In the genomic region with DNA sequence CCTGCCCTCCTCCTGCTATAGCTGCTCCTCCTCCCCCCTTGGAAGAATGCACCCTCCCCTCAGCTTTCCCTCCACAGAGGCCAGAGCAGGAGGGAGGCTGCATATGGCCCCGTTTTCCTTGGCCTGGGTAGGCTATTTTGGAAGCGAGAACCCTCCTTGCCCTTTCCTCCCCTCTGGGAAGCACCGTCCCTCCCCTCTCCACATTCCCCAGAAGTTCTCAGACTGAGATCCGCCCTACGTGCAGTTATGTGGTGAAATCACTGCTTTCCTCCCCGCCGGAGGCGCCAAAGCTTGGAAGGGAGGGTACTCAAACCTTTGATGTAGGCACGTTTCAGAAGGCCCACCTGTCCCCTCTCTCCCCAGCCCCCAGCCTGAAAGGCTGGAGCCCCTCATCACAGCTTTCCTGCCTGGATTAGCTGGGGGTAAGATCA, we compare ENCODE assay signal across 12 cellular contexts. TPM values are rescaled to one million over a fixed set of nuclear protein-coding genes. Genes with fewer than 3 reads are reported as not detected.
DNase-seq lines count a peak whose midpoint lies in the region; ATAC-seq and TF ChIP-seq lines count a peak whose summit lies in the region.
"Had no signal": no experiment of that assay in that cellular context is flagged by ENCODE, and none has a peak within 500 bp of the region (broad histone marks: within the 10 kb centered on the region; RNA-seq: fewer than 3 reads in every experiment).

No MANE protein-coding gene starts in this region.

- TF ChIP-seq CTCF in adrenal gland (IDR thresholded peaks at IDR 0.05) (no peak), right atrium auricular region (IDR thresholded peaks at IDR 0.05) (no peak)

- H3K27me3 ChIP-seq in adrenal gland, result no peaks in the 10 kb centered on the region
- H3K27me3 ChIP-seq in right atrium auricular region, result no peaks in the 10 kb centered on the region
- peaks cover 7% of the 10 kb centered on the region for H3K27me3 ChIP-seq in rectal smooth muscle tissue (ENCODE audit: control insufficient read depth, insufficient read depth, low read length)
- H3K27me3 ChIP-seq: body of pancreas had no signal

- peaks cover 0 to 4% of the 10 kb centered on the region in 2 donors for H3K4me1 ChIP-seq in adrenal gland (replicated peaks in 1 of 2)
- peaks cover 0 to 14% of the 10 kb centered on the region in 2 donors for H3K4me1 ChIP-seq in right atrium auricular region
- H3K4me1 ChIP-seq in rectal smooth muscle tissue (ENCODE audit: control insufficient read depth, insufficient read depth, low read length), result peaks cover 2% of the 10 kb centered on the region
- H3K4me1 ChIP-seq: body of pancreas had no signal

- 55 to 73% (median 58%) methylated on average over 9 of the region's 9 CpGs for WGBS in adrenal gland, 4 donors

- no peaks in the 10 kb centered on the region for H3K36me3 ChIP-seq in adrenal gland (replicated peaks in 1 of 2)
- H3K36me3 ChIP-seq in right atrium auricular region, result no peaks in the 10 kb centered on the region
- no peaks in the 10 kb centered on the region for H3K36me3 ChIP-seq in rectal smooth muscle tissue (ENCODE audit: control insufficient read depth, insufficient read depth, low read length)

- peak overlapping the region in 3 of 5 donors; percentile 19 to 76 (median 64) for H3K27ac ChIP-seq in adrenal gland
- H3K27ac ChIP-seq in right atrium auricular region, result peak overlapping the region; percentile 51 to 59
- peak overlapping the region; percentile 56 for H3K27ac ChIP-seq in rectal smooth muscle tissue (ENCODE audit: low read depth, low read length)
- H3K27ac ChIP-seq: epithelial cell of prostate had no signal

- peak; percentile 75 for DNase-seq in AG20443 (ENCODE audit: low spot score)
- DNase-seq in adrenal gland, result peak in 2 of 7 donors; percentile 29 to 31
- no peak for DNase-seq in right atrium auricular region (ENCODE audit: low spot score)
- no peak for DNase-seq in NK-92 (lab: John Stamatoyannopoulos, UW; ENCODE audit: unreplicated experiment)
- no peak for DNase-seq in amygdala (lab: John Stamatoyannopoulos, UW)
- no peak for DNase-seq in HuH-7 (ENCODE audit: low spot score)
- DNase-seq: activated T-cell treated with anti-CD3 and anti-CD28 coated beads for 4 hours, body of pancreas, SHP77 had no signal

- no peak overlapping the region for H3K9ac ChIP-seq in rectal smooth muscle tissue (ENCODE audit: low read length)

- no peaks in the 10 kb centered on the region for H3K9me3 ChIP-seq in adrenal gland (replicated peaks in 1 of 3)
- no peaks in the 10 kb centered on the region for H3K9me3 ChIP-seq in right atrium auricular region
- H3K9me3 ChIP-seq: body of pancreas had no signal

- intact Hi-C loops in adrenal gland (cut with DNase I), result no loop called here

- no peak for TF ChIP-seq POLR2A in adrenal gland (IDR thresholded peaks at IDR 0.05)

- H3K4me3 ChIP-seq in adrenal gland (no peak overlapping the region), right atrium auricular region (no peak overlapping the region), rectal smooth muscle tissue (ENCODE audit: low read length) (no peak overlapping the region)
- H3K4me3 ChIP-seq: body of pancreas had no signal

- no peak for ATAC-seq in HG03139 (IDR thresholded peaks at IDR 0.05; ENCODE audit: unreplicated experiment)
- ATAC-seq: body of pancreas had no signal

RNA-seq across cellular contexts. Expression of a gene that starts 47.8 kb away (rescaled TPM):
- total RNA-seq in adrenal gland (10 to 100 TPM; 29.9 to 52.4 (median 37.2) TPM), right atrium auricular region (10 to 100 TPM; 14.5 to 29.4 TPM)
- polyA plus RNA-seq in adrenal gland, result 10 to 100 TPM; 28.1 to 60.0 (median 58.1) TPM
